In the genomic region with DNA sequence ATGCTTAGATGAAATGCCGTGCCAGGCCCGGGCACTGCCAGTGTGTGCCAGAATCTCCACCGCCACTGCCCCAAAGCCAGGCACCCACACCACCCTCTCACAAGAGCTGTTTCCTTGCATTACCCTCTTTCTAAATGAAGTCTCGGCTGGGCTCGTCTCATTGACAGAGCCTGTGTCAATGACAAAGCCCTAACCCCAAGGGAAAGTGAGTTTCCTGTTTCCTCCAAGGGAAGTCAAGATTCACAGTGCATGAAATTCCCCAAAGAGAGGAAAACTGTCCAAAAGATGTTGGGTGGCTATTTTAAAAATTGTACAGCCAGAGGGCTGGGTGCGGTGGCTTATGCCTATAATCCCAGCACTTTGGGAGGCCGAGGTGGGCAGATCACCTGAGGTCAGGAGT, we compare ENCODE assay signal across 16 cellular contexts.
DNase-seq lines count a peak whose midpoint lies in the region; ATAC-seq lines count a peak whose summit lies in the region.
"Had no signal": no experiment of that assay in that cellular context is flagged by ENCODE, and none has a peak within 500 bp of the region (broad histone marks: within the 10 kb centered on the region; RNA-seq: fewer than 3 reads in every experiment).

No MANE protein-coding gene starts in this region.

- no peak overlapping the region; the same call in 1 of the 2 replicates for H3K4me3 ChIP-seq in BLaER1
- H3K4me3 ChIP-seq in Karpas-422 (ENCODE audit: low read length) = no peak overlapping the region

- H3K27ac ChIP-seq in BLaER1 (peak overlapping the region; percentile 54; the same call in 1 of the 2 replicates), Karpas-422 (ENCODE audit: low read length) (no peak overlapping the region)
- H3K27ac ChIP-seq: C4-2B had no signal

- H3K79me2 ChIP-seq in Karpas-422 (ENCODE audit: low read length) = no peaks in the 10 kb centered on the region

- H3K36me3 ChIP-seq in BLaER1 = no peaks in the 10 kb centered on the region
- H3K36me3 ChIP-seq in Karpas-422 (ENCODE audit: insufficient read depth, low read length) = no peaks in the 10 kb centered on the region

- H3K27me3 ChIP-seq in BLaER1 (no peaks in the 10 kb centered on the region), Karpas-422 (ENCODE audit: low read length) (no peaks in the 10 kb centered on the region)

- no peak for DNase-seq in left ventricle myocardium superior
- DNase-seq in Right ventricle myocardium superior = no peak
- DNase-seq in Karpas-422 = peak; percentile 35
- no peak for DNase-seq in hippocampal formation (lab: John Stamatoyannopoulos, UW)
- DNase-seq in NCI-H1694 treated with DMSO at 0.1 percent for 48 hours (lab: John Stamatoyannopoulos, UW) = no peak
- DNase-seq in GM19240 (ENCODE audit: insufficient read length, low spot score) = no peak
- DNase-seq: 8988T; AML-193; Caco-2; Calu3; CD4-positive, alpha-beta T cell; CD8-positive, alpha-beta T cell; DMS79 treated with DMSO at 0.1 percent for 48 hours; GF-D8 had no signal

- no peaks in the 10 kb centered on the region for H4K20me1 ChIP-seq in BLaER1
- no peaks in the 10 kb centered on the region for H4K20me1 ChIP-seq in Karpas-422 (ENCODE audit: insufficient read depth, low read depth, low read length)

- H2AFZ ChIP-seq in Karpas-422 (ENCODE audit: low read length) = no peak overlapping the region

- H3K9ac ChIP-seq in BLaER1 = peak overlapping the region; percentile 20; the same call in 1 of the 2 replicates
- H3K9ac ChIP-seq in Karpas-422 (ENCODE audit: low read length) = no peak overlapping the region

- ATAC-seq in left ventricle myocardium superior = peak; percentile 28
- ATAC-seq in Right ventricle myocardium superior (ENCODE audit: poor library complexity) = no peak
- ATAC-seq: CD8-positive, alpha-beta T cell had no signal

- peak overlapping the region; percentile 87 for H3K4me2 ChIP-seq in BLaER1
- no peak overlapping the region for H3K4me2 ChIP-seq in Karpas-422 (ENCODE audit: low read depth, low read length, poor library complexity, severe bottlenecking)

- peaks cover 61% of the 10 kb centered on the region for H3K4me1 ChIP-seq in BLaER1
- H3K4me1 ChIP-seq in Karpas-422 (ENCODE audit: low read length) = 0 out of 2 replicates have a peak, but pooled peaks cover 3% of the 10 kb centered on the region
- H3K4me1 ChIP-seq: Caco-2 had no signal

- intact Hi-C loops in left ventricle myocardium superior (cut with micrococcal nuclease) (no loop called here), Right ventricle myocardium superior (cut with DNase I) (no loop called here)

- H3K9me2 ChIP-seq in Karpas-422 (replicated peaks; ENCODE audit: insufficient read depth, low read length) = no peaks in the 10 kb centered on the region

- H3K9me3 ChIP-seq in BLaER1 = 0 out of 2 replicates have a peak, but pooled peaks cover 9% of the 10 kb centered on the region
- H3K9me3 ChIP-seq in Karpas-422 (ENCODE audit: low read length) = no peaks in the 10 kb centered on the region
- H3K9me3 ChIP-seq: Caco-2 had no signal
